31 cellular contexts compared by ENCODE assay signal in genomic region chr17:73609078-73609477, GRCh38. TPM values are rescaled to one million over a fixed set of nuclear protein-coding genes. Genes with fewer than 3 reads are reported as not detected.
"Had no signal": no experiment of that assay in that cellular context is flagged by ENCODE, and none has a peak within 500 bp of the region (broad histone marks: within the 10 kb centered on the region; RNA-seq: fewer than 3 reads in every experiment).

No MANE protein-coding gene starts in this region.

- H3K27me3 ChIP-seq: adrenal gland, body of pancreas, thyroid gland, upper lobe of right lung had no signal

- H3K4me3 Mint-ChIP-seq: activated CD4-positive, alpha-beta memory T cell treated with anti-CD3 and anti-CD28 coated beads, Interleukin-2, amount 10 ng/mL, durations not matched to agents 7 days and 5 days; activated CD8-positive, alpha-beta memory T cell treated with anti-CD3 and anti-CD28 coated beads, Interleukin-2, amount 10 ng/mL, durations not matched to agents 7 days and 5 days; activated naive CD8-positive, alpha-beta T cell treated with anti-CD3 and anti-CD28 coated beads for 36 hours; activated T-cell treated with anti-CD3 and anti-CD28 coated beads, Interleukin-2, amount 50 U/mL, for 72 hours; stimulated activated naive B cell treated with anti-CD40 and anti-IgM and Interleukin-4, amounts not matched to agents 10 μg/mL and 1 μg/mL and 100 μg/mL, for 72 hours; T-helper 17 cell had no signal

- DNase-seq: activated CD4-positive, alpha-beta memory T cell treated with anti-CD3 and anti-CD28 coated beads, Interleukin-2, amount 10 ng/mL, durations not matched to agents 7 days and 5 days; activated CD4-positive, alpha-beta T cell treated with anti-CD3 and anti-CD28 coated beads for 48 hours; activated CD8-positive, alpha-beta memory T cell treated with anti-CD3 and anti-CD28 coated beads, Interleukin-2, amount 10 ng/mL, durations not matched to agents 7 days and 5 days; activated naive CD4-positive, alpha-beta T cell; activated naive CD8-positive, alpha-beta T cell treated with anti-CD3 and anti-CD28 coated beads for 36 hours; activated T-cell treated with anti-CD3 and anti-CD28 coated beads, Interleukin-2, amount 50 U/mL, for 72 hours; adrenal gland; aorta; body of pancreas; dorsolateral prefrontal cortex; effector memory CD4-positive, alpha-beta T cell; kidney glomerular epithelial cell; lower lobe of right lung; mucosa of descending colon; nucleus accumbens; stimulated activated CD4-positive, alpha-beta T cell treated with anti-CD3 and anti-CD28 coated beads, Interleukin-15, amount 100 ng/mL, for 24 hours; stimulated activated CD4-positive, alpha-beta T cell treated with anti-CD3 and anti-CD28 coated beads, Interleukin-2, amount 100 ng/mL, for 24 hours; stimulated activated naive B cell treated with anti-CD40 and anti-IgM and Interleukin-4, amounts not matched to agents 10 μg/mL and 1 μg/mL and 100 μg/mL, for 72 hours; stomach; SW 1271; T-helper 17 cell; T1000; thyroid gland; upper lobe of right lung; WERI-Rb-1 had no signal

- H3K9ac ChIP-seq: parathyroid adenoma had no signal

- H3K4me3 ChIP-seq: adrenal gland, body of pancreas, coronary artery, dorsolateral prefrontal cortex, lower lobe of right lung, mucosa of descending colon, stomach, thyroid gland, upper lobe of right lung had no signal

- H3K27ac Mint-ChIP-seq: activated CD4-positive, alpha-beta memory T cell treated with anti-CD3 and anti-CD28 coated beads, Interleukin-2, amount 10 ng/mL, durations not matched to agents 7 days and 5 days; activated CD8-positive, alpha-beta memory T cell treated with anti-CD3 and anti-CD28 coated beads, Interleukin-2, amount 10 ng/mL, durations not matched to agents 7 days and 5 days; activated naive CD8-positive, alpha-beta T cell treated with anti-CD3 and anti-CD28 coated beads for 36 hours; activated T-cell treated with anti-CD3 and anti-CD28 coated beads, Interleukin-2, amount 50 U/mL, for 72 hours; stimulated activated naive B cell treated with anti-CD40 and anti-IgM and Interleukin-4, amounts not matched to agents 10 μg/mL and 1 μg/mL and 100 μg/mL, for 72 hours; T-helper 17 cell had no signal

- H3K4me1 Mint-ChIP-seq: activated CD4-positive, alpha-beta memory T cell treated with anti-CD3 and anti-CD28 coated beads, Interleukin-2, amount 10 ng/mL, durations not matched to agents 7 days and 5 days; activated CD8-positive, alpha-beta memory T cell treated with anti-CD3 and anti-CD28 coated beads, Interleukin-2, amount 10 ng/mL, durations not matched to agents 7 days and 5 days; activated naive CD8-positive, alpha-beta T cell treated with anti-CD3 and anti-CD28 coated beads for 36 hours had no signal

- H3K27ac ChIP-seq: adrenal gland, body of pancreas, coronary artery, dorsolateral prefrontal cortex, lower lobe of right lung, parathyroid adenoma, stomach, thyroid gland, upper lobe of right lung, WERI-Rb-1 had no signal

- ATAC-seq: activated CD4-positive, CD25-positive, alpha-beta regulatory T cell treated with anti-CD3 and anti-CD28 coated beads, Interleukin-2, amount 50 U/mL, for 24 hours; activated CD8-positive, alpha-beta memory T cell treated with anti-CD3 and anti-CD28 coated beads, Interleukin-2, amount 10 ng/mL, durations not matched to agents 7 days and 5 days; activated T-cell treated with anti-CD3 and anti-CD28 coated beads, Interleukin-2, amount 50 U/mL, for 72 hours; body of pancreas; left lobe of liver; lower lobe of right lung; mucosa of descending colon; right cardiac atrium; stimulated activated naive B cell treated with anti-CD40 and anti-IgM and Interleukin-4, amounts not matched to agents 10 μg/mL and 1 μg/mL and 100 μg/mL, for 72 hours; T-helper 17 cell; upper lobe of right lung had no signal

- H3K9me3 Mint-ChIP-seq: activated CD4-positive, alpha-beta memory T cell treated with anti-CD3 and anti-CD28 coated beads, Interleukin-2, amount 10 ng/mL, durations not matched to agents 7 days and 5 days; activated naive CD8-positive, alpha-beta T cell treated with anti-CD3 and anti-CD28 coated beads for 36 hours; activated T-cell treated with anti-CD3 and anti-CD28 coated beads, Interleukin-2, amount 50 U/mL, for 72 hours; stimulated activated naive B cell treated with anti-CD40 and anti-IgM and Interleukin-4, amounts not matched to agents 10 μg/mL and 1 μg/mL and 100 μg/mL, for 72 hours had no signal

- H3K4me1 ChIP-seq: adrenal gland, body of pancreas, lower lobe of right lung, parathyroid adenoma, stomach, upper lobe of right lung had no signal

- H3K36me3 Mint-ChIP-seq: activated CD8-positive, alpha-beta memory T cell treated with anti-CD3 and anti-CD28 coated beads, Interleukin-2, amount 10 ng/mL, durations not matched to agents 7 days and 5 days; activated naive CD8-positive, alpha-beta T cell treated with anti-CD3 and anti-CD28 coated beads for 36 hours had no signal

- H3K79me2 ChIP-seq: parathyroid adenoma had no signal

- H3K27me3 Mint-ChIP-seq: activated naive CD8-positive, alpha-beta T cell treated with anti-CD3 and anti-CD28 coated beads for 36 hours; stimulated activated naive B cell treated with anti-CD40 and anti-IgM and Interleukin-4, amounts not matched to agents 10 μg/mL and 1 μg/mL and 100 μg/mL, for 72 hours had no signal

- H3K36me3 ChIP-seq: adrenal gland, lower lobe of right lung, stomach, thyroid gland, upper lobe of right lung had no signal

RNA-seq across cellular contexts. Expression of gene SDK2, which starts 35.2 kb away (rescaled TPM):
- total RNA-seq: myocyte had no signal
